29 cellular contexts compared by ENCODE assay signal in the genomic region with DNA sequence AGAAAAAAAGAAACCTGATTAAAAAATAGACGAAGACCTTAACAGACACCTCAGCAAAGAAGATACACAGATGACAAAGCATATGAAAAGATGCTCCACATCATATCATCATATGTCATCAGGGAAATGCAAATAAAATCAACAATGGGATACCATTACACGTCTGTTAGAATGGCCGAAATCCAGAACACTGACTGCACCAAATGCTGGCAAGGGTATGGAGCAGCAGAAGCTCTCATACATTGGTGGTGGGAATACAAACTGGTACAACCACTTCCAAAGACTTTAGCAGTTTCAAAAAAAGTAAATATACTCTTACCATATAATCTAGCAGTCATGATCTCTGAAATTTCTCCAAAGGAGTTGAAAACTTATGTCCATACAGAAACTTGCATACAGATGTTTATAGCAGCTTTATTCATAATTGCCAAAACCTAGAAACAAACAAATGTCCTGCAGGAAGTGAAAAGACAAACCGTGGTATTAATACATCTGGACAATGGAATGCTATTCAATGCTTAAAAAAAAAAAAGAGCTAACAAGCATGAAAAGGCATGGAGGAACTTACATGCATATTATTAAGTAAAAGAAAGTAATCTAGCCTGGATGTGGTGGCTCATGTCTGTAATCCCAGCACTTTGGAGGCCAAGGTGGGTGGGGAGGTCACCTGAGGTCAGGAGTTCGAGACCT.
"Had no signal": no experiment of that assay in that cellular context is flagged by ENCODE, and none has a peak within 500 bp of the region (broad histone marks: within the 10 kb centered on the region; RNA-seq: fewer than 3 reads in every experiment).

No MANE protein-coding gene starts in this region.

- H3K27me3 ChIP-seq: ascending aorta, breast epithelium, cardiac muscle cell, colonic mucosa, gastrocnemius medialis had no signal

- ATAC-seq: activated CD4-positive, CD25-positive, alpha-beta regulatory T cell treated with anti-CD3 and anti-CD28 coated beads, Interleukin-2, amount 50 U/mL, for 24 hours; activated CD8-positive, alpha-beta T cell treated with anti-CD3 and anti-CD28 coated beads for 36 hours; activated naive CD4-positive, alpha-beta T cell treated with anti-CD3 and anti-CD28 coated beads, Interleukin-2, amount 50 U/mL, for 72 hours; activated T-cell treated with anti-CD3 and anti-CD28 coated beads, Interleukin-2, amount 50 U/mL, for 72 hours; esophagus mucosa; gastrocnemius medialis; heart right ventricle; T-helper 17 cell had no signal

- H3K4me1 ChIP-seq: ascending aorta, breast epithelium, colonic mucosa, gastrocnemius medialis had no signal

- H3K27ac ChIP-seq: ascending aorta, breast epithelium, cardiac muscle cell, colonic mucosa, gastrocnemius medialis, heart right ventricle, WERI-Rb-1 had no signal

- H3K36me3 ChIP-seq: ascending aorta, breast epithelium, cardiac muscle cell, colonic mucosa, gastrocnemius medialis, heart right ventricle, WERI-Rb-1 had no signal

- H3K4me3 ChIP-seq: ascending aorta, breast epithelium, cardiac muscle cell, colonic mucosa, gastrocnemius medialis, heart right ventricle had no signal

- DNase-seq: activated B cell treated with CpG ODN at 0.5 μM for 24 hours; activated CD4-positive, alpha-beta T cell treated with anti-CD3 and anti-CD28 coated beads for 48 hours; activated CD4-positive, alpha-beta T cell treated with anti-CD3 and anti-CD28 coated beads, Interleukin-2, amount 50 U/mL, for 1 hour; activated CD4-positive, alpha-beta T cell treated with anti-CD3 and anti-CD28 coated beads, Interleukin-2, amount 50 U/mL, for 48 hours; activated CD8-positive, alpha-beta T cell treated with anti-CD3 and anti-CD28 coated beads for 36 hours; activated gamma-delta T cell; activated naive CD4-positive, alpha-beta T cell; activated naive CD4-positive, alpha-beta T cell treated with anti-CD3 and anti-CD28 coated beads, Interleukin-2, amount 10 ng/mL, durations not matched to agents 7 days and 5 days; activated naive CD8-positive, alpha-beta T cell treated with anti-CD3 and anti-CD28 coated beads, Interleukin-2, amount 10 ng/mL, durations not matched to agents 7 days and 5 days; activated T-cell treated with anti-CD3 and anti-CD28 coated beads for 4 hours; activated T-cell treated with anti-CD3 and anti-CD28 coated beads, Interleukin-2, amount 50 U/mL, for 24 hours; activated T-cell treated with anti-CD3 and anti-CD28 coated beads, Interleukin-2, amount 50 U/mL, for 72 hours; central memory CD4-positive, alpha-beta T cell; cerebellar nuclear complex; colonic mucosa; effector memory CD4-positive, alpha-beta T cell; foreskin fibroblast; gastrocnemius medialis; heart right ventricle; hippocampal formation; T-helper 17 cell; T1000; WERI-Rb-1 had no signal

- H3K9me3 ChIP-seq: ascending aorta, breast epithelium, colonic mucosa, gastrocnemius medialis, heart right ventricle had no signal
